In the genomic region with DNA sequence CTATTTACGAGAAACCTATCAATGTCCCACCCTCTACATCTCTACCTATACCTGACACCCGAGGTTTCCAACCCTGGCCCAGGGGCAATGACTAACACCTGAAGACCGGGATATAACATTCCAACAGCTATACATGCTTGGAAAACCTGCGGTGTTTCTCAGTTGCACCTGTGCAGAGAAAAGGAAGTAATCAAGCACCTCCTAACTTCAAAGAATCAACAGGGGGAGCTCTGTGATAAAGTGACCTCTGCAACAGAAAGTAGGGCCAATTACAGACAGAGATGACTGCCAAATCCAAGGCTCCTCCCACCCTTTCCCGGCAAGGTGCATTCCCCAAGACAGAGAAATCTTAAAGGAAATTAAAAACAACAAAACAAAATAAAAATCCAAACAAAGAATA, we compare ENCODE assay signal across 8 cellular contexts. TPM values are rescaled to one million over a fixed set of nuclear protein-coding genes. Genes with fewer than 3 reads are reported as not detected.
DNase-seq lines count a peak whose midpoint lies in the region; ATAC-seq and TF ChIP-seq lines count a peak whose summit lies in the region.

No MANE protein-coding gene starts in this region.

- H3K4me3 Mint-ChIP-seq in CD14-positive monocyte = peak overlapping the region; percentile 45 to 61

- no peaks in the 10 kb centered on the region for H3K27me3 ChIP-seq in sigmoid colon

- H3K36me3 ChIP-seq in sigmoid colon = no peaks in the 10 kb centered on the region

- H3K27me3 Mint-ChIP-seq in CD14-positive monocyte (ENCODE audit: low read depth in 3 of 3) = no peaks in the 10 kb centered on the region

- peaks cover 19% of the 10 kb centered on the region for H3K4me1 Mint-ChIP-seq in CD14-positive monocyte

- TF ChIP-seq EP300 in sigmoid colon (IDR thresholded peaks at IDR 0.05) = no peak

- ATAC-seq in GM18508 (IDR thresholded peaks at IDR 0.05; ENCODE audit: insufficient read depth, unreplicated experiment) (peak; percentile 68), HG03064 (IDR thresholded peaks at IDR 0.05; ENCODE audit: low read depth, unreplicated experiment) (peak; percentile 80)

- no peak overlapping the region for H3K4me3 ChIP-seq in fibroblast of the aortic adventitia (ENCODE audit: low read depth, low read length)
- H3K4me3 ChIP-seq in sigmoid colon = no peak overlapping the region

- H3K27ac ChIP-seq in sigmoid colon = peak overlapping the region; percentile 47 to 87 (median 66)

- intact Hi-C loops in CD14-positive monocyte (cut with micrococcal nuclease) (no loop called here), sigmoid colon (cut with DNase I) (loop anchor here (1.0 kb wide), 1 partner anchor 41 kb away; the partner anchor contains the start of gene CCDC6)

- no peak for TF ChIP-seq POLR2A in sigmoid colon (IDR thresholded peaks at IDR 0.05)

- peak overlapping the region in 2 of 7 donors; percentile 32 to 48 for H3K27ac Mint-ChIP-seq in CD14-positive monocyte

- TF ChIP-seq CTCF in CD14-positive monocyte (IDR thresholded peaks at IDR 0.05) (peak; percentile 56), fibroblast of the aortic adventitia (IDR thresholded peaks at IDR 0.05; ENCODE audit: insufficient read depth, low read length) (peak; percentile 26), sigmoid colon (IDR thresholded peaks at IDR 0.05) (peak in 3 of 4 experiments; percentile 22 to 42 (median 30))

- 12 to 31% methylated on average over 5 of the region's 5 CpGs for WGBS in sigmoid colon, 2 donors

- DNase-seq in CD14-positive monocyte (ENCODE audit: low spot score) (no peak), RPMI8226 (peak; percentile 4), fibroblast of the aortic adventitia (ENCODE audit: low read depth) (peak; percentile 56), sigmoid colon (no peak)
- no peak for DNase-seq in activated effector memory CD4-positive, alpha-beta T cell treated with Interleukin-2 at 50 U/mL for 16 hours
- no peak for DNase-seq in stimulated activated CD4-positive, alpha-beta T cell treated with anti-CD3 and anti-CD28 coated beads, Interleukin-2, amount 100 ng/mL, for 48 hours

- H3K9me3 Mint-ChIP-seq in CD14-positive monocyte = peaks cover 0 to 3% (median 0%) of the 10 kb centered on the region in 7 donors

- peaks cover 8 to 11% of the 10 kb centered on the region in 2 donors for H3K36me3 Mint-ChIP-seq in CD14-positive monocyte

- no peaks in the 10 kb centered on the region for H3K9me3 ChIP-seq in sigmoid colon

- peaks cover 0 to 58% (median 37%) of the 10 kb centered on the region in 4 donors for H3K4me1 ChIP-seq in sigmoid colon

RNA-seq across cellular contexts. Expression of gene CCDC6, which starts 41.3 kb away (rescaled TPM):
- polyA plus RNA-seq in CD14-positive monocyte = 1 to 10 TPM; 4.2 to 6.2 TPM
- total RNA-seq in fibroblast of the aortic adventitia (ENCODE audit: low replicate concordance) = 27.3 and 44.1 TPM in 2 replicates
- 10 to 100 TPM; 59.2 to 97.5 (median 62.2) TPM for total RNA-seq in sigmoid colon
- polyA plus RNA-seq in sigmoid colon = 10 to 100 TPM; 12.6 to 23.5 (median 19.4) TPM

Comparison
In these comparisons a context has a peak if more than half of its experiments do, and no peak if none do; other contexts are left out.
1. DNase-seq: peak in RPMI8226 (single experiment) and fibroblast of the aortic adventitia (single experiment); none in CD14-positive monocyte (single experiment), sigmoid colon (single experiment), activated effector memory CD4-positive, alpha-beta T cell treated with Interleukin-2 at 50 U/mL for 16 hours (single experiment) and stimulated activated CD4-positive, alpha-beta T cell treated with anti-CD3 and anti-CD28 coated beads, Interleukin-2, amount 100 ng/mL, for 48 hours (0 of 2).
2. Peak in every context shown above with its lines, with median percentiles within 50 percentile points of each other: CTCF ChIP-seq.